1 cellular context compared by ENCODE assay signal in the genomic region with DNA sequence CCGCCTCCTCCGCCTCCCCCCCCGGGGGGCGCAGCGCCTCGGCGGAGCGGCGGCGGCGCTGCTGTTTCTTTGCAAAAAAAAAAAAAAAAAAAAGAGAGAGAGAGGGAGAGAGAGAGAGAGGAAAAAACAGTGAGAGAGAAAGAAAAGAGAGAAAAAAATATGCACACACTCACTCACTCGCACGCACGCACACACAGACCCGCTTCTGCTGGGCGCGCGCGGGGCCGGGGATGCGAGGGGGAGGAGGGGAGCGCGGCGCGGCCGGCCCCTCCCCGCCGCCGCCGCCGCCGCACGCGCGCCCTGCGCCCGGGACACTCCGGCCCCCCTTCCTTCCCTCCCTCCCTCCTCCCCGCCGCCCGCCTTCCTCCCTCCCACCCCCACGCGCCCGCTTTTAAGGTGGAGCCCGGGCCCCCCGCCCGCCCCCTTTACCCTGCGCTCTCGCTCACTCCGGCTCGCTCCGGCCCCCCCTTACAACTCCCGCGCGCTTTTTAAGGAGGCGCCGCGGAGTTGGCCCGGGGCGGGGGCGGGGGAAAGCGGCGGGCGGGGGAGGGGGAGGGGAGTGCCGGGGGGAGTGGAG.
TF ChIP-seq lines count a peak whose summit lies in the region.

Gene SAMD1 (minus strand): TSS at position 243 of the 577 bp plus-strand sequence.

TF ChIP-seq in K562, 482 proteins besides CTCF, POLR2A, EP300 and RAD21 (continued from another document and continues in another):
- TF ChIP-seq NFE2L1 (tag; IDR thresholded peaks at IDR 0.05; ENCODE audit: borderline replicate concordance, low read depth): no peak
- TF ChIP-seq, protein P1, sequence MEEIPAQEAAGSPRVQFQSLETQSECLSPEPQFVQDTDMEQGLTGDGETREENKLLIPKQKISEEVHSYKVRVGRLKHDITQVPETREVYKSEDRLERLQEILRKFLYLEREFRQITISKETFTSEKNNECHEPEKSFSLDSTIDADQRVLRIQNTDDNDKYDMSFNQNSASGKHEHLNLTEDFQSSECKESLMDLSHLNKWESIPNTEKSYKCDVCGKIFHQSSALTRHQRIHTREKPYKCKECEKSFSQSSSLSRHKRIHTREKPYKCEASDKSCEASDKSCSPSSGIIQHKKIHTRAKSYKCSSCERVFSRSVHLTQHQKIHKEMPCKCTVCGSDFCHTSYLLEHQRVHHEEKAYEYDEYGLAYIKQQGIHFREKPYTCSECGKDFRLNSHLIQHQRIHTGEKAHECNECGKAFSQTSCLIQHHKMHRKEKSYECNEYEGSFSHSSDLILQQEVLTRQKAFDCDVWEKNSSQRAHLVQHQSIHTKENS (CRISPR knock-in tag; IDR thresholded peaks at IDR 0.05): no peak
- TF ChIP-seq CBX2 (IDR thresholded peaks at IDR 0.05; ENCODE audit: insufficient read depth, low read length, poor library complexity, severe bottlenecking): no peak
- TF ChIP-seq, protein P2, sequence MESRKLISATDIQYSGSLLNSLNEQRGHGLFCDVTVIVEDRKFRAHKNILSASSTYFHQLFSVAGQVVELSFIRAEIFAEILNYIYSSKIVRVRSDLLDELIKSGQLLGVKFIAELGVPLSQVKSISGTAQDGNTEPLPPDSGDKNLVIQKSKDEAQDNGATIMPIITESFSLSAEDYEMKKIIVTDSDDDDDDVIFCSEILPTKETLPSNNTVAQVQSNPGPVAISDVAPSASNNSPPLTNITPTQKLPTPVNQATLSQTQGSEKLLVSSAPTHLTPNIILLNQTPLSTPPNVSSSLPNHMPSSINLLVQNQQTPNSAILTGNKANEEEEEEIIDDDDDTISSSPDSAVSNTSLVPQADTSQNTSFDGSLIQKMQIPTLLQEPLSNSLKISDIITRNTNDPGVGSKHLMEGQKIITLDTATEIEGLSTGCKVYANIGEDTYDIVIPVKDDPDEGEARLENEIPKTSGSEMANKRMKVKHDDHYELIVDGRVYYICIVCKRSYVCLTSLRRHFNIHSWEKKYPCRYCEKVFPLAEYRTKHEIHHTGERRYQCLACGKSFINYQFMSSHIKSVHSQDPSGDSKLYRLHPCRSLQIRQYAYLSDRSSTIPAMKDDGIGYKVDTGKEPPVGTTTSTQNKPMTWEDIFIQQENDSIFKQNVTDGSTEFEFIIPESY (CRISPR knock-in tag; IDR thresholded peaks at IDR 0.05): no peak
- TF ChIP-seq MAZ (CRISPR knock-in tag; conservative IDR thresholded peaks at IDR 0.05 in 1 of 2, IDR thresholded peaks at IDR 0.05 in 1 of 2): 0 out of 4 replicates have a peak, but pooled peaks of 1 of the 2 experiments have one; percentile 25
- TF ChIP-seq ZNF274 (IDR thresholded peaks at IDR 0.05; ENCODE audit: borderline replicate concordance, low read depth, low read length): no peak
- no peak for TF ChIP-seq HEY1 (CRISPR knock-in tag; IDR thresholded peaks at IDR 0.05; ENCODE audit: borderline replicate concordance)
- no peak for TF ChIP-seq CBX1 (IDR thresholded peaks at IDR 0.05; ENCODE audit: low read depth)
- no peak for TF ChIP-seq TARDBP (IDR thresholded peaks at IDR 0.05)
- no peak for TF ChIP-seq TCF7 (IDR thresholded peaks at IDR 0.05; ENCODE audit: borderline replicate concordance)
- TF ChIP-seq SMAD3 (CRISPR knock-in tag; conservative IDR thresholded peaks at IDR 0.05): no peak
- TF ChIP-seq TFAM (CRISPR knock-in tag; conservative IDR thresholded peaks at IDR 0.05): no peak
- TF ChIP-seq DNMT1 (IDR thresholded peaks at IDR 0.05): no peak
- TF ChIP-seq HDAC6 (IDR thresholded peaks at IDR 0.05; ENCODE audit: low read depth, low read length): no peak
- TF ChIP-seq MEF2A (IDR thresholded peaks at IDR 0.05; ENCODE audit: control insufficient read depth, low read depth, low read length): no peak
- TF ChIP-seq HLTF (IDR thresholded peaks at IDR 0.05): no peak
- no peak for TF ChIP-seq MIER1 (IDR thresholded peaks at IDR 0.05; ENCODE audit: low read depth)
- no peak for TF ChIP-seq ZNF695 (CRISPR knock-in tag; IDR thresholded peaks at IDR 0.05)
- TF ChIP-seq NONO (IDR thresholded peaks at IDR 0.05; ENCODE audit: low read depth in 2 of 2, low read length in 1 of 2): no peak
- TF ChIP-seq, protein P3, sequence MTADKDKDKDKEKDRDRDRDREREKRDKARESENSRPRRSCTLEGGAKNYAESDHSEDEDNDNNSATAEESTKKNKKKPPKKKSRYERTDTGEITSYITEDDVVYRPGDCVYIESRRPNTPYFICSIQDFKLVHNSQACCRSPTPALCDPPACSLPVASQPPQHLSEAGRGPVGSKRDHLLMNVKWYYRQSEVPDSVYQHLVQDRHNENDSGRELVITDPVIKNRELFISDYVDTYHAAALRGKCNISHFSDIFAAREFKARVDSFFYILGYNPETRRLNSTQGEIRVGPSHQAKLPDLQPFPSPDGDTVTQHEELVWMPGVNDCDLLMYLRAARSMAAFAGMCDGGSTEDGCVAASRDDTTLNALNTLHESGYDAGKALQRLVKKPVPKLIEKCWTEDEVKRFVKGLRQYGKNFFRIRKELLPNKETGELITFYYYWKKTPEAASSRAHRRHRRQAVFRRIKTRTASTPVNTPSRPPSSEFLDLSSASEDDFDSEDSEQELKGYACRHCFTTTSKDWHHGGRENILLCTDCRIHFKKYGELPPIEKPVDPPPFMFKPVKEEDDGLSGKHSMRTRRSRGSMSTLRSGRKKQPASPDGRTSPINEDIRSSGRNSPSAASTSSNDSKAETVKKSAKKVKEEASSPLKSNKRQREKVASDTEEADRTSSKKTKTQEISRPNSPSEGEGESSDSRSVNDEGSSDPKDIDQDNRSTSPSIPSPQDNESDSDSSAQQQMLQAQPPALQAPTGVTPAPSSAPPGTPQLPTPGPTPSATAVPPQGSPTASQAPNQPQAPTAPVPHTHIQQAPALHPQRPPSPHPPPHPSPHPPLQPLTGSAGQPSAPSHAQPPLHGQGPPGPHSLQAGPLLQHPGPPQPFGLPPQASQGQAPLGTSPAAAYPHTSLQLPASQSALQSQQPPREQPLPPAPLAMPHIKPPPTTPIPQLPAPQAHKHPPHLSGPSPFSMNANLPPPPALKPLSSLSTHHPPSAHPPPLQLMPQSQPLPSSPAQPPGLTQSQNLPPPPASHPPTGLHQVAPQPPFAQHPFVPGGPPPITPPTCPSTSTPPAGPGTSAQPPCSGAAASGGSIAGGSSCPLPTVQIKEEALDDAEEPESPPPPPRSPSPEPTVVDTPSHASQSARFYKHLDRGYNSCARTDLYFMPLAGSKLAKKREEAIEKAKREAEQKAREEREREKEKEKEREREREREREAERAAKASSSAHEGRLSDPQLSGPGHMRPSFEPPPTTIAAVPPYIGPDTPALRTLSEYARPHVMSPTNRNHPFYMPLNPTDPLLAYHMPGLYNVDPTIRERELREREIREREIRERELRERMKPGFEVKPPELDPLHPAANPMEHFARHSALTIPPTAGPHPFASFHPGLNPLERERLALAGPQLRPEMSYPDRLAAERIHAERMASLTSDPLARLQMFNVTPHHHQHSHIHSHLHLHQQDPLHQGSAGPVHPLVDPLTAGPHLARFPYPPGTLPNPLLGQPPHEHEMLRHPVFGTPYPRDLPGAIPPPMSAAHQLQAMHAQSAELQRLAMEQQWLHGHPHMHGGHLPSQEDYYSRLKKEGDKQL (CRISPR knock-in tag; IDR thresholded peaks at IDR 0.05; ENCODE audit: borderline replicate concordance): no peak
- TF ChIP-seq TAF1 (IDR thresholded peaks at IDR 0.05; ENCODE audit: control insufficient read depth, extremely low read depth, insufficient read depth, low read length, severe bottlenecking): peak; percentile 7
- TF ChIP-seq ATF1 (CRISPR knock-in tag; IDR thresholded peaks at IDR 0.05): no peak
- no peak for TF ChIP-seq ATF1 (tag; IDR thresholded peaks at IDR 0.05)
- TF ChIP-seq PTRF (tag; IDR thresholded peaks at IDR 0.05): no peak
- no peak for TF ChIP-seq EHMT2 (IDR thresholded peaks at IDR 0.05)
- TF ChIP-seq ZNF408 (CRISPR knock-in tag; IDR thresholded peaks at IDR 0.05; ENCODE audit: low read depth): no peak
- TF ChIP-seq PCBP2 (IDR thresholded peaks at IDR 0.05; ENCODE audit: low read depth, low read length, poor library complexity, severe bottlenecking): no peak
- TF ChIP-seq ZBTB34 (CRISPR knock-in tag; IDR thresholded peaks at IDR 0.05): no peak
- TF ChIP-seq, protein P4, sequence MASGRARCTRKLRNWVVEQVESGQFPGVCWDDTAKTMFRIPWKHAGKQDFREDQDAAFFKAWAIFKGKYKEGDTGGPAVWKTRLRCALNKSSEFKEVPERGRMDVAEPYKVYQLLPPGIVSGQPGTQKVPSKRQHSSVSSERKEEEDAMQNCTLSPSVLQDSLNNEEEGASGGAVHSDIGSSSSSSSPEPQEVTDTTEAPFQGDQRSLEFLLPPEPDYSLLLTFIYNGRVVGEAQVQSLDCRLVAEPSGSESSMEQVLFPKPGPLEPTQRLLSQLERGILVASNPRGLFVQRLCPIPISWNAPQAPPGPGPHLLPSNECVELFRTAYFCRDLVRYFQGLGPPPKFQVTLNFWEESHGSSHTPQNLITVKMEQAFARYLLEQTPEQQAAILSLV (tag; IDR thresholded peaks at IDR 0.05): no peak
- no peak for TF ChIP-seq JUND (IDR thresholded peaks at IDR 0.05; ENCODE audit: borderline replicate concordance, low read depth, low read length)
- TF ChIP-seq JUND (tag; IDR thresholded peaks at IDR 0.05; ENCODE audit: borderline replicate concordance, low read depth, low read length): no peak
- peak; percentile 12 for TF ChIP-seq NEUROD1 (IDR thresholded peaks at IDR 0.05; ENCODE audit: borderline replicate concordance, low read depth, low read length, partially characterized antibody)
- no peak for TF ChIP-seq ZNF395 (CRISPR knock-in tag; IDR thresholded peaks at IDR 0.05)
- no peak for TF ChIP-seq SRSF7 (optimal IDR thresholded peaks at IDR 0.05; ENCODE audit: low read depth, low read length)
- 0 out of 2 replicates have a peak, but pooled peaks have one; percentile 54 for TF ChIP-seq FOXJ2 (tag; IDR thresholded peaks at IDR 0.05)
- TF ChIP-seq, protein P5, sequence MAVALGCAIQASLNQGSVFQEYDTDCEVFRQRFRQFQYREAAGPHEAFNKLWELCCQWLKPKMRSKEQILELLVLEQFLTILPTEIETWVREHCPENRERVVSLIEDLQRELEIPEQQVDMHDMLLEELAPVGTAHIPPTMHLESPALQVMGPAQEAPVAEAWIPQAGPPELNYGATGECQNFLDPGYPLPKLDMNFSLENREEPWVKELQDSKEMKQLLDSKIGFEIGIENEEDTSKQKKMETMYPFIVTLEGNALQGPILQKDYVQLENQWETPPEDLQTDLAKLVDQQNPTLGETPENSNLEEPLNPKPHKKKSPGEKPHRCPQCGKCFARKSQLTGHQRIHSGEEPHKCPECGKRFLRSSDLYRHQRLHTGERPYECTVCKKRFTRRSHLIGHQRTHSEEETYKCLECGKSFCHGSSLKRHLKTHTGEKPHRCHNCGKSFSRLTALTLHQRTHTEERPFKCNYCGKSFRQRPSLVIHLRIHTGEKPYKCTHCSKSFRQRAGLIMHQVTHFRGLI (CRISPR knock-in tag; IDR thresholded peaks at IDR 0.05): no peak
- no peak for TF ChIP-seq SRSF1 (IDR thresholded peaks at IDR 0.05; ENCODE audit: low read depth, low read length)
- peak; percentile 90 for TF ChIP-seq ZNF384 (IDR thresholded peaks at IDR 0.05; ENCODE audit: low read depth, low read length)
- TF ChIP-seq FOSL1 (tag; conservative IDR thresholded peaks at IDR 0.05): 0 out of 2 replicates have a peak, but pooled peaks have one; percentile 18
- TF ChIP-seq ZNF217 (CRISPR knock-in tag; IDR thresholded peaks at IDR 0.05): no peak
- no peak for TF ChIP-seq ETV6 (IDR thresholded peaks at IDR 0.05; ENCODE audit: borderline replicate concordance in 1 of 2, low read depth in 2 of 2, low read length in 1 of 2)
- no peak for TF ChIP-seq ETV6 (CRISPR knock-in tag; IDR thresholded peaks at IDR 0.05; ENCODE audit: borderline replicate concordance)
- TF ChIP-seq, protein P6, sequence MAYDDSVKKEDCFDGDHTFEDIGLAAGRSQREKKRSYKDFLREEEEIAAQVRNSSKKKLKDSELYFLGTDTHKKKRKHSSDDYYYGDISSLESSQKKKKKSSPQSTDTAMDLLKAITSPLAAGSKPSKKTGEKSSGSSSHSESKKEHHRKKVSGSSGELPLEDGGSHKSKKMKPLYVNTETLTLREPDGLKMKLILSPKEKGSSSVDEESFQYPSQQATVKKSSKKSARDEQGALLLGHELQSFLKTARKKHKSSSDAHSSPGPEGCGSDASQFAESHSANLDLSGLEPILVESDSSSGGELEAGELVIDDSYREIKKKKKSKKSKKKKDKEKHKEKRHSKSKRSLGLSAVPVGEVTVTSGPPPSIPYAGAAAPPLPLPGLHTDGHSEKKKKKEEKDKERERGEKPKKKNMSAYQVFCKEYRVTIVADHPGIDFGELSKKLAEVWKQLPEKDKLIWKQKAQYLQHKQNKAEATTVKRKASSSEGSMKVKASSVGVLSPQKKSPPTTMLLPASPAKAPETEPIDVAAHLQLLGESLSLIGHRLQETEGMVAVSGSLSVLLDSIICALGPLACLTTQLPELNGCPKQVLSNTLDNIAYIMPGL (CRISPR knock-in tag; IDR thresholded peaks at IDR 0.05): no peak
- no peak for TF ChIP-seq PML (IDR thresholded peaks at IDR 0.05; ENCODE audit: low read length)
- no peak for TF ChIP-seq TCF7L2 (IDR thresholded peaks at IDR 0.05; ENCODE audit: low read depth, low read length)
- no peak for TF ChIP-seq NR1H2 (CRISPR knock-in tag; IDR thresholded peaks at IDR 0.05)
- no peak for TF ChIP-seq ZNF3 (CRISPR knock-in tag; IDR thresholded peaks at IDR 0.05)
- no peak for TF ChIP-seq TCF3 (CRISPR knock-in tag; IDR thresholded peaks at IDR 0.05)
- no peak for TF ChIP-seq SIX5 (IDR thresholded peaks at IDR 0.05; ENCODE audit: borderline replicate concordance in 1 of 2, insufficient read depth in 1 of 2, low read depth in 1 of 2, low read length in 2 of 2)
- peak; percentile 45; the same call in 1 of the 2 replicates for TF ChIP-seq BHLHE40 (IDR thresholded peaks at IDR 0.05; ENCODE audit: low read length)
